ENCODE assay signal across 8 cellular contexts in genomic region chr10:105339669-105340068, GRCh38.
"Had no signal": no experiment of that assay in that cellular context is flagged by ENCODE, and none has a peak within 500 bp of the region (broad histone marks: within the 10 kb centered on the region; RNA-seq: fewer than 3 reads in every experiment).

No MANE protein-coding gene starts in this region.

- DNase-seq: GDM1, GF-D8 had no signal

- ATAC-seq: GM12878 had no signal

- FAIRE-seq: G401.6, GM12878, GM12891, GM12892, GM18507, GM19239 had no signal

- H3K4me3 ChIP-seq: GM12878 had no signal
